In the genomic region with DNA sequence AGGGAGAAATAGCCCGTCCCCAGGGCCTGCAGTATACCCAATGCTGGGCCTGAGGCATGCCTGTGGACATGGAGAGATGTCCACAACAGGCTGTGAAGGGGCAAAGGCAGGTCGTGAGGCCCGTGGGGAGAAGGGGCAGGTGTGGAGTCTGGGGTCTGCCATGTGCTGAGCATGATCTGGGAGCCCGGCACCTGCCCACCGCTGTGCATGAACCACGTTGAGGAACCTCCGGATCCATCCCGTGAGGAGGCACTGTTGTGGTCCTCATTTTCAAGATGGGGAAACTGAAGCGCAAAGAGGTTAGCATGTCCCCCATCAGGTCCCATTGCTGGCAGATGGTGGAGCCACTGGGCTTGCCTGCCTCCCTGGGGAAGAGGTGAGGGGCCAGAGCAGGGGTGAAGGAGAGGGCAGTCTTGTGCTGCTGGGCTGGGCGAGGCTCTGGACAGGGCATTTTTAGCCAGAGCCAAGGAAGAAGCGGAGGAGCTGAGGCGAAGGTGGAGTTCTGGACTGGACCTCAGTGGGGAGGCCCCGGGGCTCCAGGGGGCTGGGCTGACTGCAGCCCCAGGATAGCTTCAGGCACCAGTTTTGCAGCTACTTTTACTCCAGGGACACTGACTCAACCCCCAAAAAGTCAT, we compare ENCODE assay signal across 24 cellular contexts.
"Had no signal": no experiment of that assay in that cellular context is flagged by ENCODE, and none has a peak within 500 bp of the region (broad histone marks: within the 10 kb centered on the region; RNA-seq: fewer than 3 reads in every experiment).

No MANE protein-coding gene starts in this region.

- DNase-seq: activated CD4-positive, alpha-beta T cell treated with anti-CD3 and anti-CD28 coated beads for 1 hour; activated CD4-positive, alpha-beta T cell treated with anti-CD3 and anti-CD28 coated beads, Interleukin-2, amount 50 U/mL, for 4 hours; activated CD8-positive, alpha-beta memory T cell treated with anti-CD3 and anti-CD28 coated beads, Interleukin-2, amount 10 ng/mL, durations not matched to agents 7 days and 5 days; activated effector memory CD4-positive, alpha-beta T cell treated with anti-CD3 and anti-CD28 coated beads, Interleukin-2, amount 50 U/mL, for 16 hours; activated T-cell treated with anti-CD3 and anti-CD28 coated beads, Interleukin-2, amount 50 U/mL, for 1 hour; cerebellar nuclear complex; effector CD8-positive, alpha-beta T cell; foreskin melanocyte; head of caudate nucleus; immature natural killer cell; left cardiac atrium; midbrain; SK-N-SH; stimulated activated CD4-positive, alpha-beta T cell treated with anti-CD3 and anti-CD28 coated beads, Interleukin-15, amount 100 ng/mL, for 24 hours; stimulated activated CD4-positive, alpha-beta T cell treated with anti-CD3 and anti-CD28 coated beads, Interleukin-4, amount 100 ng/mL, for 1 hour; stimulated activated naive CD4-positive, alpha-beta T cell; T-cell; T-helper 9 cell; tibial artery had no signal

- H3K27me3 ChIP-seq: neutrophil, tibial artery had no signal

- H3K4me2 ChIP-seq: SK-N-SH had no signal

- H3K9me3 ChIP-seq: neutrophil, SK-N-SH, tibial artery had no signal

- H3K4me3 Mint-ChIP-seq: activated CD8-positive, alpha-beta memory T cell treated with anti-CD3 and anti-CD28 coated beads, Interleukin-2, amount 10 ng/mL, durations not matched to agents 7 days and 5 days; activated naive CD4-positive, alpha-beta T cell treated with anti-CD3 and anti-CD28 coated beads, Interleukin-2, amount 50 U/mL, for 24 hours; brain; immature natural killer cell; T-cell had no signal

- H3K27ac Mint-ChIP-seq: activated CD8-positive, alpha-beta memory T cell treated with anti-CD3 and anti-CD28 coated beads, Interleukin-2, amount 10 ng/mL, durations not matched to agents 7 days and 5 days; activated naive CD4-positive, alpha-beta T cell treated with anti-CD3 and anti-CD28 coated beads, Interleukin-2, amount 50 U/mL, for 24 hours; brain; immature natural killer cell; T-cell had no signal

- H3K27ac ChIP-seq: neutrophil, skin epidermis, tibial artery had no signal

- H3K4me1 Mint-ChIP-seq: activated naive CD4-positive, alpha-beta T cell treated with anti-CD3 and anti-CD28 coated beads, Interleukin-2, amount 50 U/mL, for 24 hours; immature natural killer cell; T-cell had no signal

- ATAC-seq: activated CD8-positive, alpha-beta memory T cell treated with anti-CD3 and anti-CD28 coated beads, Interleukin-2, amount 10 ng/mL, durations not matched to agents 7 days and 5 days; left cardiac atrium; T-cell had no signal

- H3K27me3 Mint-ChIP-seq: activated CD8-positive, alpha-beta memory T cell treated with anti-CD3 and anti-CD28 coated beads, Interleukin-2, amount 10 ng/mL, durations not matched to agents 7 days and 5 days; activated naive CD4-positive, alpha-beta T cell treated with anti-CD3 and anti-CD28 coated beads, Interleukin-2, amount 50 U/mL, for 24 hours; brain; T-cell had no signal

- H3K4me3 ChIP-seq: lung, skin epidermis, tibial artery had no signal

- H3K36me3 Mint-ChIP-seq: activated CD8-positive, alpha-beta memory T cell treated with anti-CD3 and anti-CD28 coated beads, Interleukin-2, amount 10 ng/mL, durations not matched to agents 7 days and 5 days had no signal

- H3K9ac ChIP-seq: SK-N-SH had no signal

- H3K9me3 Mint-ChIP-seq: activated naive CD4-positive, alpha-beta T cell treated with anti-CD3 and anti-CD28 coated beads, Interleukin-2, amount 50 U/mL, for 24 hours; brain; immature natural killer cell; T-cell had no signal
